ENCODE assay signal across 1 cellular context in genomic region chr19:23996549-23996948, GRCh38.
TF ChIP-seq lines count a peak whose summit lies in the region.

No MANE protein-coding gene starts in this region.

TF ChIP-seq in GM23338, 12 proteins besides CTCF, POLR2A, EP300 and RAD21 (continued from another document):
- TF ChIP-seq ZNF462 (CRISPR knock-in tag; IDR thresholded peaks at IDR 0.05), result no peak
- TF ChIP-seq NANOG (IDR thresholded peaks at IDR 0.05; ENCODE audit: borderline replicate concordance), result no peak
- no peak for TF ChIP-seq POLR2AphosphoS5 (IDR thresholded peaks at IDR 0.05; ENCODE audit: low read depth)
